In genomic region chr6:149884215-149884614, GRCh38 we compare ENCODE assay signal across 12 cellular contexts. TPM values are rescaled to one million over a fixed set of nuclear protein-coding genes. Genes with fewer than 3 reads are reported as not detected.
DNase-seq lines count a peak whose midpoint lies in the region; ATAC-seq and TF ChIP-seq lines count a peak whose summit lies in the region.
"Had no signal": no experiment of that assay in that cellular context is flagged by ENCODE, and none has a peak within 500 bp of the region (broad histone marks: within the 10 kb centered on the region; RNA-seq: fewer than 3 reads in every experiment).

No MANE protein-coding gene starts in this region.

- H3K9ac ChIP-seq in ES-I3 (ENCODE audit: low read depth, low read length), result peak overlapping the region; percentile 4; the same call in 1 of the 2 replicates

- peak; percentile 78 for DNase-seq in NCI-H226
- peak in 1 of 2 donors; percentile 61 for DNase-seq in left lung
- DNase-seq in WERI-Rb-1, result no peak
- DNase-seq in epidermal melanocyte (ENCODE audit: insufficient read length, low spot score), result no peak
- DNase-seq: activated T-cell treated with anti-CD3 and anti-CD28 coated beads, Interleukin-2, amount 50 U/mL, for 4 hours; NCI-H1436 treated with DMSO at 0.1 percent for 48 hours; stimulated activated CD4-positive, alpha-beta T cell treated with anti-CD3 and anti-CD28 coated beads, Interleukin-2, amount 100 ng/mL, for 48 hours had no signal

- H3K27ac ChIP-seq in left lung (no peak overlapping the region), WERI-Rb-1 (no peak overlapping the region)

- intact Hi-C loops in left lung (cut with DNase I), result no loop called here

- no peaks in the 10 kb centered on the region for H3K9me3 ChIP-seq in ES-I3 (ENCODE audit: control insufficient read depth, insufficient read depth, low read length)
- H3K9me3 ChIP-seq in left lung, result no peaks in the 10 kb centered on the region
- no peaks in the 10 kb centered on the region for H3K9me3 ChIP-seq in WERI-Rb-1 (ENCODE audit: severe bottlenecking)

- H3K36me3 ChIP-seq in ES-I3 (ENCODE audit: insufficient read depth, low read length) (no peaks in the 10 kb centered on the region), left lung (no peaks in the 10 kb centered on the region), WERI-Rb-1 (no peaks in the 10 kb centered on the region)

- TF ChIP-seq CTCF in left lung (IDR thresholded peaks at IDR 0.05) (no peak), WERI-Rb-1 (IDR thresholded peaks at IDR 0.05; ENCODE audit: low read depth, low read length) (no peak)

- peak; percentile 50 for ATAC-seq in esophagus mucosa
- ATAC-seq in left lung, result peak; percentile 95
- no peak for ATAC-seq in GM18519 (IDR thresholded peaks at IDR 0.05; ENCODE audit: low FRiP score, unreplicated experiment)
- ATAC-seq in HG03571 (IDR thresholded peaks at IDR 0.05; ENCODE audit: unreplicated experiment), result no peak
- ATAC-seq: activated CD4-positive, CD25-positive, alpha-beta regulatory T cell treated with anti-CD3 and anti-CD28 coated beads, Interleukin-2, amount 50 U/mL, for 24 hours; activated T-cell treated with anti-CD3 and anti-CD28 coated beads, Interleukin-2, amount 50 U/mL, for 4 hours had no signal

- H3K4me1 ChIP-seq in ES-I3 (ENCODE audit: insufficient read depth, low read length) (no peaks in the 10 kb centered on the region), left lung (peaks cover 0 to 4% of the 10 kb centered on the region in 2 donors)

- H3K27me3 ChIP-seq in left lung (no peaks in the 10 kb centered on the region), WERI-Rb-1 (ENCODE audit: insufficient read depth, low read depth, severe bottlenecking) (no peaks in the 10 kb centered on the region)

- no peak overlapping the region for H3K4me3 ChIP-seq in left lung
- H3K4me3 ChIP-seq in WERI-Rb-1 (ENCODE audit: low read depth, low read length), result no peak overlapping the region

RNA-seq across cellular contexts. Expression of gene RAET1E, which starts 13.7 kb away (rescaled TPM):
- total RNA-seq in esophagus mucosa, result 101 TPM
- under 1 TPM; 0.35 to 0.50 TPM for total RNA-seq in left lung
- total RNA-seq: activated T-cell treated with anti-CD3 and anti-CD28 coated beads, Interleukin-2, amount 50 U/mL, for 4 hours had no signal

RNA-seq across cellular contexts. Expression of gene LRP11, which starts 20.1 kb away (rescaled TPM):
- total RNA-seq in esophagus mucosa (41.8 TPM), left lung (10 to 100 TPM; 40.9 to 42.6 TPM)

RNA-seq across cellular contexts. Expression of gene RAET1G, which starts 38.7 kb away (rescaled TPM):
- total RNA-seq in esophagus mucosa, result 24.7 TPM
- total RNA-seq in left lung, result under 1 TPM; 0.76 to 0.93 TPM
- total RNA-seq: activated T-cell treated with anti-CD3 and anti-CD28 coated beads, Interleukin-2, amount 50 U/mL, for 4 hours had no signal

RNA-seq across cellular contexts. Expression of gene ULBP2, which starts 57.6 kb away (rescaled TPM):
- 5.2 TPM for total RNA-seq in esophagus mucosa
- total RNA-seq in left lung, result 1 to 10 TPM; 2.2 to 3.3 TPM

Comparison
In these comparisons a context has a peak if more than half of its experiments do, and no peak if none do; other contexts are left out.
1. ATAC-seq: peak in esophagus mucosa (single experiment) and left lung (single experiment); none in GM18519 (single experiment) and HG03571 (single experiment).
2. RNA of gene RAET1E, which starts 13.7 kb away (total RNA-seq): 101 TPM in esophagus mucosa (single experiment); 0.35 to 0.50 TPM in left lung; every median in the first group is over 10 times any median in the second.
3. RNA of gene RAET1G, which starts 38.7 kb away (total RNA-seq): 24.7 TPM in esophagus mucosa (single experiment); 0.76 to 0.93 TPM in left lung; every median in the first group is over 10 times any median in the second.